Comparison of ENCODE assay signal across 25 cellular contexts in genomic region chr10:98196985-98197384, GRCh38.
"Had no signal": no experiment of that assay in that cellular context is flagged by ENCODE, and none has a peak within 500 bp of the region (broad histone marks: within the 10 kb centered on the region; RNA-seq: fewer than 3 reads in every experiment).

No MANE protein-coding gene starts in this region.

- H3K4me1 ChIP-seq: gastrocnemius medialis, parathyroid adenoma, testis had no signal

- H3K9ac ChIP-seq: parathyroid adenoma had no signal

- H3K4me3 Mint-ChIP-seq: effector memory CD8-positive, alpha-beta T cell; memory B cell; natural killer cell; stimulated activated effector memory CD8-positive, alpha-beta T cell treated with anti-CD3 and anti-CD28 coated beads, Interleukin-12 subunit alpha, Interleukin-12 subunit beta, amount 100 ng/mL, for 72 hours; type B pancreatic cell had no signal

- H3K9me3 ChIP-seq: gastrocnemius medialis, testis had no signal

- FAIRE-seq: endometrium had no signal

- H3K27ac Mint-ChIP-seq: memory B cell; natural killer cell; progenitor cell of endocrine pancreas; stimulated activated effector memory CD8-positive, alpha-beta T cell treated with anti-CD3 and anti-CD28 coated beads, Interleukin-12 subunit alpha, Interleukin-12 subunit beta, amount 100 ng/mL, for 72 hours; type B pancreatic cell had no signal

- H3K4me3 ChIP-seq: coronary artery, gastrocnemius medialis, left ventricle myocardium inferior, lung, smooth muscle cell, testis, tibial artery had no signal

- H3K36me3 Mint-ChIP-seq: natural killer cell had no signal

- H3K36me3 ChIP-seq: gastrocnemius medialis had no signal

- H3K9me3 Mint-ChIP-seq: effector memory CD8-positive, alpha-beta T cell; natural killer cell had no signal

- ATAC-seq: effector memory CD8-positive, alpha-beta T cell; gastrocnemius medialis; left cardiac atrium; natural killer cell; sciatic nerve; stimulated activated effector memory CD8-positive, alpha-beta T cell treated with anti-CD3 and anti-CD28 coated beads, Interleukin-12 subunit alpha, Interleukin-12 subunit beta, amount 100 ng/mL, for 72 hours; stimulated activated naive CD8-positive, alpha-beta T cell treated with anti-CD3 and anti-CD28 coated beads, Interleukin-15, Interleukin-2, amounts not matched to agents 100 U/mL and 50 U/mL, for 24 hours had no signal

- H3K27me3 Mint-ChIP-seq: effector memory CD8-positive, alpha-beta T cell; memory B cell; progenitor cell of endocrine pancreas; type B pancreatic cell had no signal

- H3K27me3 ChIP-seq: gastrocnemius medialis, testis, tibial artery had no signal

- DNase-seq: central memory CD4-positive, alpha-beta T cell; effector memory CD8-positive, alpha-beta T cell; foreskin fibroblast; gastrocnemius medialis; head of caudate nucleus; left cardiac atrium; left ventricle myocardium inferior; natural killer cell; occipital lobe; stimulated activated CD4-positive, alpha-beta T cell treated with anti-CD3 and anti-CD28 coated beads, Interleukin-2, amount 100 ng/mL, for 24 hours; stimulated activated CD4-positive, alpha-beta T cell treated with anti-CD3 and anti-CD28 coated beads, Interleukin-4, amount 100 ng/mL, for 24 hours; stimulated activated naive CD8-positive, alpha-beta T cell treated with anti-CD3 and anti-CD28 coated beads, Interleukin-15, Interleukin-2, amounts not matched to agents 100 U/mL and 50 U/mL, for 24 hours; substantia nigra; testis; tibial artery had no signal

- H3K27ac ChIP-seq: coronary artery, gastrocnemius medialis, left ventricle myocardium inferior, parathyroid adenoma, testis, tibial artery had no signal
